ENCODE assay signal across 9 cellular contexts in genomic region chrX:48509619-48510018, GRCh38. TPM values are rescaled to one million over a fixed set of nuclear protein-coding genes. Genes with fewer than 3 reads are reported as not detected.
DNase-seq lines count a peak whose midpoint lies in the region; ATAC-seq and TF ChIP-seq lines count a peak whose summit lies in the region.
"Had no signal": no experiment of that assay in that cellular context is flagged by ENCODE, and none has a peak within 500 bp of the region (broad histone marks: within the 10 kb centered on the region; RNA-seq: fewer than 3 reads in every experiment).

No MANE protein-coding gene starts in this region.

- TF ChIP-seq CTCF in kidney epithelial cell (IDR thresholded peaks at IDR 0.05; ENCODE audit: insufficient read depth, low read length, poor library complexity, severe bottlenecking): no peak
- TF ChIP-seq CTCF in testis (IDR thresholded peaks at IDR 0.05): no peak

- no peaks in the 10 kb centered on the region for H3K4me1 ChIP-seq in adipocyte (ENCODE audit: control insufficient read depth, insufficient read depth, low read length)
- H3K4me1 ChIP-seq in testis: no peaks in the 10 kb centered on the region

- POLR2A ChIA-PET in activated CD4-positive, alpha-beta T cell treated with anti-CD3 and anti-CD28 coated beads for 36 hours (lab: Charles Lee): no interaction called here

- H3K27me3 ChIP-seq in adipocyte (replicated peaks; ENCODE audit: control insufficient read depth, insufficient read depth, low read length) (no peaks in the 10 kb centered on the region), kidney epithelial cell (ENCODE audit: control insufficient read depth, insufficient read depth, low read length) (no peaks in the 10 kb centered on the region), testis (no peaks in the 10 kb centered on the region)
- H3K27me3 ChIP-seq: neutrophil had no signal

- H3K27me3 Mint-ChIP-seq in activated CD4-positive, alpha-beta T cell treated with anti-CD3 and anti-CD28 coated beads for 36 hours: no peaks in the 10 kb centered on the region

- no peak overlapping the region for H3K27ac ChIP-seq in testis

- no peaks in the 10 kb centered on the region for H3K9me3 ChIP-seq in adipocyte (ENCODE audit: control insufficient read depth, low read length)
- H3K9me3 ChIP-seq in testis: no peaks in the 10 kb centered on the region
- H3K9me3 ChIP-seq: neutrophil had no signal

- no peaks in the 10 kb centered on the region for H3K36me3 Mint-ChIP-seq in activated CD4-positive, alpha-beta T cell treated with anti-CD3 and anti-CD28 coated beads for 36 hours (ENCODE audit: low read depth)

- CTCF ChIA-PET in activated CD4-positive, alpha-beta T cell treated with anti-CD3 and anti-CD28 coated beads for 36 hours (lab: Charles Lee): no interaction called here

- intact Hi-C loops in activated CD4-positive, alpha-beta T cell treated with anti-CD3 and anti-CD28 coated beads for 36 hours (cut with DNase I, micrococcal nuclease): loop anchor here (2.0 to 5.0 kb wide), 4 partner anchors 33 to 427 kb away; partner anchors contain the start of genes FTSJ1 (in 1 of the 2) and RBM3 (in 1 of the 2)
- intact Hi-C loops in testis (cut with DNase I; ENCODE audit: low total_unique reads): no loop called here
- intact Hi-C loops in left colon (cut with DNase I, micrococcal nuclease): no loop called here

- H3K9me3 Mint-ChIP-seq in activated CD4-positive, alpha-beta T cell treated with anti-CD3 and anti-CD28 coated beads for 36 hours (ENCODE audit: low read depth): no peaks in the 10 kb centered on the region

- no peak for ATAC-seq in activated CD4-positive, alpha-beta T cell treated with anti-CD3 and anti-CD28 coated beads for 36 hours
- ATAC-seq in HG03457 (IDR thresholded peaks at IDR 0.05; ENCODE audit: unreplicated experiment): no peak
- no peak for ATAC-seq in left colon

- 60% methylated on average over 1 to 9 of the region's 11 CpGs for WGBS in testis, 2 donors

- H3K36me3 ChIP-seq in adipocyte (ENCODE audit: control insufficient read depth, insufficient read depth, low read length, severe bottlenecking): no peaks in the 10 kb centered on the region
- H3K36me3 ChIP-seq in kidney epithelial cell (ENCODE audit: control insufficient read depth, insufficient read depth, low read length): no peaks in the 10 kb centered on the region
- H3K36me3 ChIP-seq in testis (ENCODE audit: low read depth, missing control alignments): no peaks in the 10 kb centered on the region
- H3K36me3 ChIP-seq: neutrophil had no signal

- H3K4me3 ChIP-seq in adipocyte (ENCODE audit: low read length): peak overlapping the region; percentile 84
- peak overlapping the region; percentile 79 for H3K4me3 ChIP-seq in kidney epithelial cell (ENCODE audit: low read depth, low read length)
- H3K4me3 ChIP-seq in testis: peak overlapping the region; percentile 64 to 76

- TF ChIP-seq POLR2A in testis (IDR thresholded peaks at IDR 0.05): no peak

- peak overlapping the region; percentile 19 for H3K27ac Mint-ChIP-seq in activated CD4-positive, alpha-beta T cell treated with anti-CD3 and anti-CD28 coated beads for 36 hours

- peaks cover 13% of the 10 kb centered on the region for H3K4me1 Mint-ChIP-seq in activated CD4-positive, alpha-beta T cell treated with anti-CD3 and anti-CD28 coated beads for 36 hours

- H3K4me3 Mint-ChIP-seq in activated CD4-positive, alpha-beta T cell treated with anti-CD3 and anti-CD28 coated beads for 36 hours: peak overlapping the region; percentile 85

- H3K9ac ChIP-seq in adipocyte (ENCODE audit: low read length): peak overlapping the region; percentile 86

- DNase-seq in activated CD4-positive, alpha-beta T cell treated with anti-CD3 and anti-CD28 coated beads for 36 hours: no peak
- DNase-seq in activated CD4-positive, alpha-beta T cell treated with anti-CD3 and anti-CD28 coated beads for 48 hours: no peak
- DNase-seq in adipocyte (ENCODE audit: low read depth) (no peak), kidney epithelial cell (ENCODE audit: low read depth) (no peak), testis (no peak), left colon (no peak), superior temporal gyrus (ENCODE audit: extremely low spot score) (no peak)

RNA-seq across cellular contexts. Expression of gene PORCN, which starts 0.8 kb away (rescaled TPM):
- total RNA-seq in activated CD4-positive, alpha-beta T cell treated with anti-CD3 and anti-CD28 coated beads for 36 hours: 1 to 10 TPM; 6.9 to 9.0 TPM
- total RNA-seq in kidney epithelial cell (12.7 and 14.5 TPM in 2 replicates), testis (100 to 1,000 TPM in 1 of 2 donors, 10 to 100 TPM in 1; 58.7 to 110 TPM), left colon (1 to 10 TPM; 4.0 to 5.8 TPM)
- polyA plus RNA-seq in testis (ENCODE audit: insufficient read depth, low read depth, low replicate concordance): 25.0 TPM

RNA-seq across cellular contexts. Expression of gene EBP, which starts 12.0 kb away (rescaled TPM):
- total RNA-seq in activated CD4-positive, alpha-beta T cell treated with anti-CD3 and anti-CD28 coated beads for 36 hours: 100 to 1,000 TPM; 137 to 140 TPM
- total RNA-seq in kidney epithelial cell: 40.2 and 72.5 TPM in 2 replicates
- total RNA-seq in testis: 10 to 100 TPM; 30.4 to 61.0 TPM
- polyA plus RNA-seq in testis (ENCODE audit: insufficient read depth, low read depth, low replicate concordance): 48.8 TPM
- total RNA-seq in left colon: 100 to 1,000 TPM; 152 to 207 TPM

RNA-seq across cellular contexts. Expression of gene TBC1D25, which starts 29.9 kb away (rescaled TPM):
- 10 to 100 TPM; 13.2 to 15.2 TPM for total RNA-seq in activated CD4-positive, alpha-beta T cell treated with anti-CD3 and anti-CD28 coated beads for 36 hours
- total RNA-seq in kidney epithelial cell: 6.6 and 10.4 TPM in 2 replicates
- total RNA-seq in testis: 10 to 100 TPM; 27.3 to 36.1 TPM
- polyA plus RNA-seq in testis (ENCODE audit: insufficient read depth, low read depth, low replicate concordance): 19.3 TPM
- total RNA-seq in left colon: 10 to 100 TPM; 11.6 to 15.7 TPM

RNA-seq across cellular contexts. Expression of gene FTSJ1, which starts 33.6 kb away (rescaled TPM):
- 10 to 100 TPM; 73.0 to 93.7 TPM for total RNA-seq in activated CD4-positive, alpha-beta T cell treated with anti-CD3 and anti-CD28 coated beads for 36 hours
- total RNA-seq in kidney epithelial cell (80.3 and 91.4 TPM in 2 replicates), testis (10 to 100 TPM; 46.4 to 50.9 TPM), left colon (10 to 100 TPM; 19.5 to 25.1 TPM)
- 38.0 TPM for polyA plus RNA-seq in testis (ENCODE audit: insufficient read depth, low read depth, low replicate concordance)

RNA-seq across cellular contexts. Expression of gene SLC38A5, which starts 39.6 kb away (rescaled TPM):
- total RNA-seq in activated CD4-positive, alpha-beta T cell treated with anti-CD3 and anti-CD28 coated beads for 36 hours: 10 to 100 TPM; 83.5 to 98.1 TPM
- total RNA-seq in kidney epithelial cell (28.3 and 32.8 TPM in 2 replicates), testis (1 to 10 TPM; 2.5 to 4.2 TPM), left colon (10 to 100 TPM; 16.7 to 24.1 TPM)
- 3.5 TPM for polyA plus RNA-seq in testis (ENCODE audit: insufficient read depth, low read depth, low replicate concordance)

Comparison
In these comparisons a context has a peak if more than half of its experiments do, and no peak if none do; other contexts are left out.
1. intact Hi-C loops: an anchor here in activated CD4-positive, alpha-beta T cell treated with anti-CD3 and anti-CD28 coated beads for 36 hours (2.0 to 5.0 kb wide); none called in testis and left colon.